Comparison of ENCODE assay signal across 26 cellular contexts in the genomic region with DNA sequence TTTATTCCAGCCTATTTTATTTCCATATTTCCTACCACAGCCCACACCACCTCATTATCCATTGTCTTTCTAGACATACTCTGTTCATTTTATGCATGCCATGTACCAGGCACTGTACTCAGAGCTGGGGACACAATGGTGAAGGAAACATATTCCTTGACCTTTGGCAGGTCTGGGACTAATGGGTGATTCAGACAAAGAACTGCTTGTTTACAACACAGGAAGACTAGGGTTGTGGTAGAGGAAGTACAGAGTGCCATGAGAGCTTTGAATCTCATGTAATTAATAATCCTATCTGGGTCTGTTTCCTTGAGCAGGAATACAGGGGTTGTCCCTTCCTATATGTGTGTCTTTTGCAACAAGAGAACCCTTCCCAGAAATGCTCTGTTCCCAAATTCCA.
"Had no signal": no experiment of that assay in that cellular context is flagged by ENCODE, and none has a peak within 500 bp of the region (broad histone marks: within the 10 kb centered on the region; RNA-seq: fewer than 3 reads in every experiment).

No MANE protein-coding gene starts in this region.

- H3K27me3 ChIP-seq: ascending aorta, cardiac muscle cell, esophagus squamous epithelium had no signal

- H3K9me3 ChIP-seq: ascending aorta, breast epithelium, esophagus squamous epithelium had no signal

- H3K36me3 ChIP-seq: ascending aorta, breast epithelium, cardiac muscle cell, esophagus squamous epithelium had no signal

- ATAC-seq: activated CD4-positive, alpha-beta T cell treated with anti-CD3 and anti-CD28 coated beads for 36 hours; activated CD8-positive, alpha-beta memory T cell treated with anti-CD3 and anti-CD28 coated beads, Interleukin-2, amount 10 ng/mL, durations not matched to agents 7 days and 5 days; activated CD8-positive, alpha-beta T cell treated with anti-CD3 and anti-CD28 coated beads, Interleukin-2, amount 10 ng/mL, durations not matched to agents 7 days and 5 days; activated naive CD4-positive, alpha-beta T cell treated with anti-CD3 and anti-CD28 coated beads, Interleukin-2, amount 50 U/mL, for 72 hours; activated T-cell treated with anti-CD3 and anti-CD28 coated beads, Interleukin-2, amount 50 U/mL, for 72 hours; effector memory CD8-positive, alpha-beta T cell; T-helper 17 cell had no signal

- DNase-seq: activated CD4-positive, alpha-beta memory T cell treated with anti-CD3 and anti-CD28 coated beads for 36 hours; activated CD4-positive, alpha-beta T cell treated with anti-CD3 and anti-CD28 coated beads for 36 hours; activated CD4-positive, alpha-beta T cell treated with anti-CD3 and anti-CD28 coated beads, Interleukin-2, amount 10 ng/mL, durations not matched to agents 24 days and 14 days; activated CD4-positive, CD25-positive, alpha-beta regulatory T cell; activated CD4-positive, CD25-positive, alpha-beta regulatory T cell treated with anti-CD3 and anti-CD28 coated beads, Interleukin-2, amount 50 U/mL, for 72 hours; activated CD8-positive, alpha-beta memory T cell treated with anti-CD3 and anti-CD28 coated beads, Interleukin-2, amount 10 ng/mL, durations not matched to agents 7 days and 5 days; activated CD8-positive, alpha-beta memory T cell treated with anti-CD3 and anti-CD28 coated beads, Interleukin-2, amount 50 U/mL, for 4 hours; activated CD8-positive, alpha-beta T cell treated with anti-CD3 and anti-CD28 coated beads, Interleukin-2, amount 10 ng/mL, durations not matched to agents 7 days and 5 days; activated gamma-delta T cell; activated naive CD4-positive, alpha-beta T cell; activated naive CD4-positive, alpha-beta T cell treated with anti-CD3 and anti-CD28 coated beads, Interleukin-2, amount 10 ng/mL, durations not matched to agents 7 days and 5 days; activated naive CD8-positive, alpha-beta T cell treated with anti-CD3 and anti-CD28 coated beads, Interleukin-2, amount 10 ng/mL, durations not matched to agents 7 days and 5 days; activated T-cell treated with anti-CD3 and anti-CD28 coated beads, Interleukin-2, amount 50 U/mL, for 1 hour; activated T-cell treated with anti-CD3 and anti-CD28 coated beads, Interleukin-2, amount 50 U/mL, for 72 hours; effector CD4-positive, alpha-beta T cell; effector memory CD8-positive, alpha-beta T cell; esophagus squamous epithelium; head of caudate nucleus; T-helper 1 cell; T-helper 17 cell had no signal

- H3K4me3 ChIP-seq: ascending aorta, breast epithelium, cardiac muscle cell, coronary artery, esophagus squamous epithelium had no signal

- H3K4me1 ChIP-seq: ascending aorta, breast epithelium, esophagus squamous epithelium had no signal

- H3K27ac ChIP-seq: ascending aorta, breast epithelium, cardiac muscle cell, coronary artery, epithelial cell of prostate, esophagus squamous epithelium had no signal
